2 cellular contexts compared by ENCODE assay signal in the genomic region with DNA sequence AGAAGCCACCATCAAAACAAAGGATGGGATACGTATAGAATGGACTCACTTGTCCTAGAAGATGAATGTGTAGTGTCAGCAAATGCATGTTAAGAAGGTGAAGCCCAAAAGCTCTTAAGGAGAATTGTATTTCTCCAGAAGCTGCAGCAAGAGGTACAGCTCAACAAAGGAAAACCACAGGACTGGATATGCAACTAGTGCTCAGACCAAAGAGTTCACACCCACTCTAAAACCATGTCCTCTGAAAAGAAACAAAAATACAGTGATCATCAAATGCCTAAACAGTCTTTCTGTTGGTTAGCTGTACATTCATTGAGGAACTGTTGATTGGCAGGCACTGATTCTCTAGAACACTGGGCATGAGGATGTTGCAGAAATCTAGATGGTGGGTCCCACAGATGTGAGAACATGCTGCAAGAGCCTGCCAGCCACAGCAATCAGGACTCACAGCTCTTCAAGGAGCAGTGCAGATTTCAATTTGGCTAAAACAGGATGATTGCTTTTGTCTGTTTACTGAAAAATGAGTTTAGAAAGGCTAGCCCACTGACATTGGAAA.
A peak's percentile ranks its signal among the peaks of the same experiment; 100 is the strongest.
TF ChIP-seq lines count a peak whose summit lies in the region.

No MANE protein-coding gene starts in this region.

TF ChIP-seq in HEK293, 187 proteins besides CTCF, POLR2A, EP300 and RAD21 (continued from another document):
- TF ChIP-seq, protein P1, sequence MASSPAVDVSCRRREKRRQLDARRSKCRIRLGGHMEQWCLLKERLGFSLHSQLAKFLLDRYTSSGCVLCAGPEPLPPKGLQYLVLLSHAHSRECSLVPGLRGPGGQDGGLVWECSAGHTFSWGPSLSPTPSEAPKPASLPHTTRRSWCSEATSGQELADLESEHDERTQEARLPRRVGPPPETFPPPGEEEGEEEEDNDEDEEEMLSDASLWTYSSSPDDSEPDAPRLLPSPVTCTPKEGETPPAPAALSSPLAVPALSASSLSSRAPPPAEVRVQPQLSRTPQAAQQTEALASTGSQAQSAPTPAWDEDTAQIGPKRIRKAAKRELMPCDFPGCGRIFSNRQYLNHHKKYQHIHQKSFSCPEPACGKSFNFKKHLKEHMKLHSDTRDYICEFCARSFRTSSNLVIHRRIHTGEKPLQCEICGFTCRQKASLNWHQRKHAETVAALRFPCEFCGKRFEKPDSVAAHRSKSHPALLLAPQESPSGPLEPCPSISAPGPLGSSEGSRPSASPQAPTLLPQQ (tag by site-specific recombination; IDR thresholded peaks at IDR 0.05): peak; percentile 62; the same call in 1 of the 2 replicates

TF ChIP-seq in GM12878, 131 proteins besides CTCF, POLR2A, EP300 and RAD21 (continued from another document):
- no peak for TF ChIP-seq JUNB (IDR thresholded peaks at IDR 0.05)
- TF ChIP-seq STAT1 (conservative IDR thresholded peaks at IDR 0.05): no peak
- no peak for TF ChIP-seq BHLHE40 (IDR thresholded peaks at IDR 0.05; ENCODE audit: borderline replicate concordance in 1 of 2, low read depth in 2 of 2, low read length in 1 of 2)
- TF ChIP-seq, protein P2, sequence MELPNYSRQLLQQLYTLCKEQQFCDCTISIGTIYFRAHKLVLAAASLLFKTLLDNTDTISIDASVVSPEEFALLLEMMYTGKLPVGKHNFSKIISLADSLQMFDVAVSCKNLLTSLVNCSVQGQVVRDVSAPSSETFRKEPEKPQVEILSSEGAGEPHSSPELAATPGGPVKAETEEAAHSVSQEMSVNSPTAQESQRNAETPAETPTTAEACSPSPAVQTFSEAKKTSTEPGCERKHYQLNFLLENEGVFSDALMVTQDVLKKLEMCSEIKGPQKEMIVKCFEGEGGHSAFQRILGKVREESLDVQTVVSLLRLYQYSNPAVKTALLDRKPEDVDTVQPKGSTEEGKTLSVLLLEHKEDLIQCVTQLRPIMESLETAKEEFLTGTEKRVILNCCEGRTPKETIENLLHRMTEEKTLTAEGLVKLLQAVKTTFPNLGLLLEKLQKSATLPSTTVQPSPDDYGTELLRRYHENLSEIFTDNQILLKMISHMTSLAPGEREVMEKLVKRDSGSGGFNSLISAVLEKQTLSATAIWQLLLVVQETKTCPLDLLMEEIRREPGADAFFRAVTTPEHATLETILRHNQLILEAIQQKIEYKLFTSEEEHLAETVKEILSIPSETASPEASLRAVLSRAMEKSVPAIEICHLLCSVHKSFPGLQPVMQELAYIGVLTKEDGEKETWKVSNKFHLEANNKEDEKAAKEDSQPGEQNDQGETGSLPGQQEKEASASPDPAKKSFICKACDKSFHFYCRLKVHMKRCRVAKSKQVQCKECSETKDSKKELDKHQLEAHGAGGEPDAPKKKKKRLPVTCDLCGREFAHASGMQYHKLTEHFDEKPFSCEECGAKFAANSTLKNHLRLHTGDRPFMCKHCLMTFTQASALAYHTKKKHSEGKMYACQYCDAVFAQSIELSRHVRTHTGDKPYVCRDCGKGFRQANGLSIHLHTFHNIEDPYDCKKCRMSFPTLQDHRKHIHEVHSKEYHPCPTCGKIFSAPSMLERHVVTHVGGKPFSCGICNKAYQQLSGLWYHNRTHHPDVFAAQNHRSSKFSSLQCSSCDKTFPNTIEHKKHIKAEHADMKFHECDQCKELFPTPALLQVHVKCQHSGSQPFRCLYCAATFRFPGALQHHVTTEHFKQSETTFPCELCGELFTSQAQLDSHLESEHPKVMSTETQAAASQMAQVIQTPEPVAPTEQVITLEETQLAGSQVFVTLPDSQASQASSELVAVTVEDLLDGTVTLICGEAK (IDR thresholded peaks at IDR 0.05; ENCODE audit: borderline replicate concordance): no peak
